ENCODE assay signal across 1 cellular context in genomic region chr13:20825476-20825875, GRCh38.
TF ChIP-seq lines count a peak whose summit lies in the region.

No MANE protein-coding gene starts in this region.

TF ChIP-seq in IMR-90, 13 proteins besides CTCF, POLR2A, EP300 and RAD21 (continued from another document):
- TF ChIP-seq, protein P1, sequence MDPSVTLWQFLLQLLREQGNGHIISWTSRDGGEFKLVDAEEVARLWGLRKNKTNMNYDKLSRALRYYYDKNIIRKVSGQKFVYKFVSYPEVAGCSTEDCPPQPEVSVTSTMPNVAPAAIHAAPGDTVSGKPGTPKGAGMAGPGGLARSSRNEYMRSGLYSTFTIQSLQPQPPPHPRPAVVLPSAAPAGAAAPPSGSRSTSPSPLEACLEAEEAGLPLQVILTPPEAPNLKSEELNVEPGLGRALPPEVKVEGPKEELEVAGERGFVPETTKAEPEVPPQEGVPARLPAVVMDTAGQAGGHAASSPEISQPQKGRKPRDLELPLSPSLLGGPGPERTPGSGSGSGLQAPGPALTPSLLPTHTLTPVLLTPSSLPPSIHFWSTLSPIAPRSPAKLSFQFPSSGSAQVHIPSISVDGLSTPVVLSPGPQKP (IDR thresholded peaks at IDR 0.05; ENCODE audit: borderline replicate concordance, low read depth, low read length), result no peak
- TF ChIP-seq MAZ (IDR thresholded peaks at IDR 0.05; ENCODE audit: borderline replicate concordance, low read depth, low read length) (no peak), NFE2L2 (IDR thresholded peaks at IDR 0.05; ENCODE audit: low read depth, low read length) (no peak), BHLHE40 (IDR thresholded peaks at IDR 0.05; ENCODE audit: low read depth, low read length) (no peak)
